ENCODE assay signal across 8 cellular contexts in the genomic region with DNA sequence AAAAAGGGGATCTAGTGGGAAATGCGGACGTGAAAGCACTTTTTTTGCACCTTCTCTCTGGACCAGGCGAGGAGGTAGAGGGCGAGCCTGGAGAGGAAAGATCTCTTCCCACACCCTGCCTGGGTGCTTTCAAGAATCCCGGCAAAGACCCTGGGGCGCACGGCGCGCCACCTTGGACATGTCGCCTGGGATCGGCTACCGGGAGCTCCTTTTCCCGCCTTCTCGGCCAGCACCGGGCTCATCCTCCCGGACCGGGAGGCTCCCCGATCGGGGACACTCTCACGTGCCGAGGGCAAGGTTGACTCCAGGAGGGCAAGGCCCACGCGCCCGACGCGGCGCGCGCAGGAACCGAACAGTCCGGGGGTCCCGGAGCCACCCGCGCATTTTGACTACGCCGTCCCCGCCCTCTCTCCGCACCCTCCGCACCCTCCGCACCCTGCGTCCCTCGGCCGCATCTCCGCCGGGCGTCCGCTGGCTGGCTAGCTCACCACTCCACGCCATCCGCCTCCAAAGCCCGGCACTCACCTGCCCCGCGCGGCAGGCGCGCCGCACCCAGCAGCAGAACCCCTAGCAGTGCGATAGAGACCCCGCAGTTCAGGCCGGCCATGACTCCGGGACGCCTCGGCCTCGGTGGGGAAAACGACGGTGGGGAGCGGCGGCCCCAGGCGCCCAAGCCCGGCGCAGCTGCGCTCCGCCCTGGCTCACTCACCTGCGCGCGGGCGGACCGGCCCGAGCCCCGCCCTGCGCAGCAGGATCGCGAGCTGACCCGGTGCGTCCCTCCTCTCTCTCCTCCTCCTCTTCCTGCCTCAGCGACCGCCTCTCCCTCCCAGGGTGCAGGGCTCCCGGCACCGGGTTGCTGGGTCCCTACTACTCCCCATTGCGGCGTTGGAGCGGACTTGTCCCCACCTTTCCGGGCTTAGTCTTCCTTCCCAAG. TPM values are rescaled to one million over a fixed set of nuclear protein-coding genes. Genes with fewer than 3 reads are reported as not detected.
DNase-seq lines count a peak whose midpoint lies in the region; ATAC-seq and TF ChIP-seq lines count a peak whose summit lies in the region.

A gene with protein sequence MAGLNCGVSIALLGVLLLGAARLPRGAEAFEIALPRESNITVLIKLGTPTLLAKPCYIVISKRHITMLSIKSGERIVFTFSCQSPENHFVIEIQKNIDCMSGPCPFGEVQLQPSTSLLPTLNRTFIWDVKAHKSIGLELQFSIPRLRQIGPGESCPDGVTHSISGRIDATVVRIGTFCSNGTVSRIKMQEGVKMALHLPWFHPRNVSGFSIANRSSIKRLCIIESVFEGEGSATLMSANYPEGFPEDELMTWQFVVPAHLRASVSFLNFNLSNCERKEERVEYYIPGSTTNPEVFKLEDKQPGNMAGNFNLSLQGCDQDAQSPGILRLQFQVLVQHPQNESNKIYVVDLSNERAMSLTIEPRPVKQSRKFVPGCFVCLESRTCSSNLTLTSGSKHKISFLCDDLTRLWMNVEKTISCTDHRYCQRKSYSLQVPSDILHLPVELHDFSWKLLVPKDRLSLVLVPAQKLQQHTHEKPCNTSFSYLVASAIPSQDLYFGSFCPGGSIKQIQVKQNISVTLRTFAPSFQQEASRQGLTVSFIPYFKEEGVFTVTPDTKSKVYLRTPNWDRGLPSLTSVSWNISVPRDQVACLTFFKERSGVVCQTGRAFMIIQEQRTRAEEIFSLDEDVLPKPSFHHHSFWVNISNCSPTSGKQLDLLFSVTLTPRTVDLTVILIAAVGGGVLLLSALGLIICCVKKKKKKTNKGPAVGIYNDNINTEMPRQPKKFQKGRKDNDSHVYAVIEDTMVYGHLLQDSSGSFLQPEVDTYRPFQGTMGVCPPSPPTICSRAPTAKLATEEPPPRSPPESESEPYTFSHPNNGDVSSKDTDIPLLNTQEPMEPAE (minus strand): TSS at position 698 of the 934 bp plus-strand sequence. CDS start 91 bp downstream, at position 607.

- H3K27ac ChIP-seq in lung (ENCODE audit: low read depth in 1 of 2, low read length in 1 of 2) (peak within 1 kb of the TSS in 1 of 2 donors; percentile 50), upper lobe of left lung (peak within 1 kb of the TSS in 3 of 4 donors; percentile 56 to 71 (median 65)), MM.1S (ENCODE audit: low read length) (no peak within 1 kb of the TSS)

- H3K9me3 ChIP-seq in lung (ENCODE audit: control insufficient read depth in 2 of 2, insufficient read depth in 1 of 2, low read length in 1 of 2) = peaks cover 1 to 7% of the 10 kb centered on the region in 2 donors
- peaks cover 0 to 4% (median 2%) of the 10 kb centered on the region in 4 donors for H3K9me3 ChIP-seq in upper lobe of left lung
- no peaks in the 10 kb centered on the region for H3K9me3 ChIP-seq in MM.1S (replicated peaks; ENCODE audit: insufficient read depth, low read length)

- H3K27me3 ChIP-seq in lung (ENCODE audit: control insufficient read depth, insufficient read depth) (no peaks in the 10 kb centered on the region), upper lobe of left lung (peaks cover 0 to 16% (median 7%) of the 10 kb centered on the region in 4 donors), MM.1S (replicated peaks; ENCODE audit: insufficient read depth, low read length) (no peaks in the 10 kb centered on the region)

- H3K36me3 ChIP-seq in lung (ENCODE audit: control insufficient read depth in 2 of 2, insufficient read depth in 2 of 2, low read length in 2 of 2) = no peaks in the 10 kb centered on the region
- H3K36me3 ChIP-seq in upper lobe of left lung = no peaks in the 10 kb centered on the region
- H3K36me3 ChIP-seq in MM.1S (replicated peaks; ENCODE audit: insufficient read depth, low read length) = no peaks in the 10 kb centered on the region

- H3K9me2 ChIP-seq in MM.1S (replicated peaks; ENCODE audit: insufficient read depth, low read length) = no peaks in the 10 kb centered on the region

- no peak within 1 kb of the TSS for H3K4me2 ChIP-seq in MM.1S (ENCODE audit: low read depth, low read length)

- peak; percentile 61 for DNase-seq in Daoy (ENCODE audit: low read depth)
- DNase-seq in NCI-H146 treated with DMSO at 0.1 percent for 48 hours (lab: John Stamatoyannopoulos, UW; ENCODE audit: unreplicated experiment) = peak; percentile 35
- no peak for DNase-seq in choroid plexus epithelial cell (ENCODE audit: low read depth)
- DNase-seq in lung (ENCODE audit: low spot score) = peak; percentile 48
- peak; percentile 67 to 87 for DNase-seq in upper lobe of left lung
- no peak for DNase-seq in MM.1S
- no peak for DNase-seq in activated gamma-delta T cell treated with Interleukin-2 at 50 U/mL for 16 hours

- no peak for TF ChIP-seq CTCF in choroid plexus epithelial cell (conservative IDR thresholded peaks at IDR 0.05; ENCODE audit: low read depth, low read length)
- no peak for TF ChIP-seq CTCF in lung (IDR thresholded peaks at IDR 0.05; ENCODE audit: control extremely low read depth, extremely low read depth)
- no peak for TF ChIP-seq CTCF in upper lobe of left lung (IDR thresholded peaks at IDR 0.05)
- TF ChIP-seq CTCF in MM.1S (IDR thresholded peaks at IDR 0.05; ENCODE audit: low read length) = no peak

- H3F3A ChIP-seq in MM.1S (ENCODE audit: insufficient read depth, low read length) = no peaks in the 10 kb centered on the region

- H4K20me1 ChIP-seq in MM.1S (ENCODE audit: insufficient read depth, low read length) = no peaks in the 10 kb centered on the region

- ATAC-seq in lung (ENCODE audit: insufficient read depth, low FRiP score) (peak; percentile 85), upper lobe of left lung (ENCODE audit: low FRiP score in 2 of 2) (peak; percentile 66 to 91), GM18909 (IDR thresholded peaks at IDR 0.05; ENCODE audit: poor library complexity, unreplicated experiment) (no peak)

- H2AFZ ChIP-seq in MM.1S (ENCODE audit: low read length) = no peak within 1 kb of the TSS

- H3K4me3 ChIP-seq in choroid plexus epithelial cell (ENCODE audit: low read depth, low read length) = peak within 1 kb of the TSS; percentile 73
- peak within 1 kb of the TSS; percentile 51 for H3K4me3 ChIP-seq in lung
- peak within 1 kb of the TSS; percentile 41 to 67 (median 65) for H3K4me3 ChIP-seq in upper lobe of left lung
- H3K4me3 ChIP-seq in MM.1S (ENCODE audit: low read length) = no peak within 1 kb of the TSS

- H3K4me1 ChIP-seq in lung (ENCODE audit: control insufficient read depth in 2 of 2, insufficient read depth in 2 of 2, low read length in 2 of 2) (peaks cover 0 to 5% of the 10 kb centered on the region in 2 donors), upper lobe of left lung (peaks cover 12 to 18% (median 16%) of the 10 kb centered on the region in 4 donors), MM.1S (ENCODE audit: low read length) (no peaks in the 10 kb centered on the region)

- no peak within 1 kb of the TSS for H3K9ac ChIP-seq in MM.1S (ENCODE audit: low read length)

- 0 to 1% methylated on average over 84 to 92 of the region's 92 CpGs for WGBS in lung, 2 donors
- 1 to 3% methylated on average over 42 to 56 of the region's 92 CpGs for WGBS in upper lobe of left lung, 2 donors

- H3K79me2 ChIP-seq in MM.1S (ENCODE audit: low read length) = no peaks in the 10 kb centered on the region

- peak in 2 of 4 donors; percentile 20 to 80 for TF ChIP-seq POLR2A in upper lobe of left lung (IDR thresholded peaks at IDR 0.05)

- TF ChIP-seq EP300 in upper lobe of left lung (IDR thresholded peaks at IDR 0.05) = no peak

RNA-seq across cellular contexts. Expression of the gene that starts here (rescaled TPM):
- 12.9 and 20.6 TPM in 2 replicates for total RNA-seq in Daoy (2014; rRNA removed; shearing (Covaris generic))
- total RNA-seq in lung = 10 to 100 TPM in 1 of 2 donors, 1 to 10 TPM in 1; 1.6 to 20.7 TPM
- 1 to 10 TPM; 3.6 to 4.8 TPM for polyA plus RNA-seq in lung
- 10 to 100 TPM in 5 of 6 donors, 1 to 10 TPM in 1; 9.9 to 32.7 (median 19.2) TPM for total RNA-seq in upper lobe of left lung

Comparison
In these comparisons a context has a peak if more than half of its experiments do, and no peak if none do; other contexts are left out.
1. DNase-seq: peak in Daoy (single experiment), NCI-H146 treated with DMSO at 0.1 percent for 48 hours (single experiment), lung (single experiment) and upper lobe of left lung (2 of 2); none in choroid plexus epithelial cell (single experiment), MM.1S (single experiment) and activated gamma-delta T cell treated with Interleukin-2 at 50 U/mL for 16 hours (single experiment).